ENCODE assay signal across 9 cellular contexts in genomic region chr17:46264456-46265198, GRCh38.
DNase-seq lines count a peak whose midpoint lies in the region; ATAC-seq and TF ChIP-seq lines count a peak whose summit lies in the region.
"Had no signal": no experiment of that assay in that cellular context is flagged by ENCODE, and none has a peak within 500 bp of the region (broad histone marks: within the 10 kb centered on the region; RNA-seq: fewer than 3 reads in every experiment).

No MANE protein-coding gene starts in this region.

- H3K9me3 Mint-ChIP-seq in activated naive CD4-positive, alpha-beta T cell treated with anti-CD3 and anti-CD28 coated beads, Interleukin-2, amount 50 U/mL, for 24 hours, result no peaks in the 10 kb centered on the region

- H3K27ac Mint-ChIP-seq in activated naive CD4-positive, alpha-beta T cell treated with anti-CD3 and anti-CD28 coated beads, Interleukin-2, amount 50 U/mL, for 24 hours, result peak overlapping the region; percentile 66

- peak; percentile 52 for ATAC-seq in SK-N-SH treated with all-trans-retinoic acid at 6 μM for 48 hours
- ATAC-seq in stimulated activated naive CD8-positive, alpha-beta T cell treated with anti-CD3 and anti-CD28 coated beads, Interleukin-15, Interleukin-2, amounts not matched to agents 100 U/mL and 50 U/mL, for 24 hours, result peak; percentile 25
- ATAC-seq in GM18870 (IDR thresholded peaks at IDR 0.05; ENCODE audit: unreplicated experiment), result no peak
- no peak for ATAC-seq in GM21447 (IDR thresholded peaks at IDR 0.05; ENCODE audit: unreplicated experiment)
- ATAC-seq: left cardiac atrium had no signal

- H3K27ac ChIP-seq in epithelial cell of prostate, result peak overlapping the region; percentile 78

- no peak for DNase-seq in activated naive CD4-positive, alpha-beta T cell (lab: John Stamatoyannopoulos, UW)
- DNase-seq in epithelial cell of prostate (ENCODE audit: low read depth, low spot score), result peak; percentile 92
- DNase-seq in stimulated activated naive CD8-positive, alpha-beta T cell treated with anti-CD3 and anti-CD28 coated beads, Interleukin-15, Interleukin-2, amounts not matched to agents 100 U/mL and 50 U/mL, for 24 hours, result no peak
- no peak for DNase-seq in stimulated activated CD4-positive, alpha-beta T cell treated with anti-CD3 and anti-CD28 coated beads, Interleukin-4, amount 100 ng/mL, for 1 hour
- DNase-seq: left cardiac atrium had no signal

- H3K4me1 Mint-ChIP-seq in activated naive CD4-positive, alpha-beta T cell treated with anti-CD3 and anti-CD28 coated beads, Interleukin-2, amount 50 U/mL, for 24 hours, result peaks cover 46% of the 10 kb centered on the region

- H3K27me3 Mint-ChIP-seq in activated naive CD4-positive, alpha-beta T cell treated with anti-CD3 and anti-CD28 coated beads, Interleukin-2, amount 50 U/mL, for 24 hours, result no peaks in the 10 kb centered on the region

- peak overlapping the region; percentile 92 for H3K4me3 Mint-ChIP-seq in activated naive CD4-positive, alpha-beta T cell treated with anti-CD3 and anti-CD28 coated beads, Interleukin-2, amount 50 U/mL, for 24 hours

- H3K36me3 Mint-ChIP-seq in activated naive CD4-positive, alpha-beta T cell treated with anti-CD3 and anti-CD28 coated beads, Interleukin-2, amount 50 U/mL, for 24 hours, result no peaks in the 10 kb centered on the region

TF ChIP-seq in SK-N-SH treated with all-trans-retinoic acid at 6 μM for 48 hours, 23 proteins besides CTCF, POLR2A, EP300 and RAD21:
- TF ChIP-seq ISL1 (CRISPR knock-in tag; IDR thresholded peaks at IDR 0.05) (peak; percentile 32; the same call in 1 of the 2 replicates), BACH2 (CRISPR knock-in tag; IDR thresholded peaks at IDR 0.05; ENCODE audit: borderline replicate concordance) (no peak), ZNF565 (CRISPR knock-in tag; conservative IDR thresholded peaks at IDR 0.05; ENCODE audit: low read depth) (no peak), TOX (CRISPR knock-in tag; IDR thresholded peaks at IDR 0.05; ENCODE audit: borderline replicate concordance) (peak; percentile 54; the same call in 1 of the 2 replicates), ZFP30 (CRISPR knock-in tag; IDR thresholded peaks at IDR 0.05) (no peak), ZNF70 (CRISPR knock-in tag; IDR thresholded peaks at IDR 0.05) (no peak), CSDC2 (CRISPR knock-in tag; IDR thresholded peaks at IDR 0.05) (no peak)

Comparison
In these comparisons a context has a peak if more than half of its experiments do, and no peak if none do; other contexts are left out.
1. ATAC-seq: peak in SK-N-SH treated with all-trans-retinoic acid at 6 μM for 48 hours (single experiment) and stimulated activated naive CD8-positive, alpha-beta T cell treated with anti-CD3 and anti-CD28 coated beads, Interleukin-15, Interleukin-2, amounts not matched to agents 100 U/mL and 50 U/mL, for 24 hours (single experiment); none in GM18870 (single experiment) and GM21447 (single experiment).